In genomic region chr16:21301895-21302291, GRCh38 we compare ENCODE assay signal across 8 cellular contexts.
A peak's percentile ranks its signal among the peaks of the same experiment; 100 is the strongest.
DNase-seq lines count a peak whose midpoint lies in the region; ATAC-seq and TF ChIP-seq lines count a peak whose summit lies in the region.

No MANE protein-coding gene starts in this region.

- H3K27ac Mint-ChIP-seq in stimulated activated memory B cell treated with anti-CD40 and anti-IgM and Interleukin-4, amounts not matched to agents 10 μg/mL and 1 μg/mL and 100 μg/mL, for 72 hours: peak overlapping the region; percentile 93

- no peaks in the 10 kb centered on the region for H3K9me3 ChIP-seq in iPS DF 6.9 (ENCODE audit: control insufficient read depth, insufficient read depth, low read length)

- H3K4me3 ChIP-seq in iPS DF 6.9 (ENCODE audit: low read length): peak overlapping the region; percentile 55; the same call in 1 of the 2 replicates

- no peaks in the 10 kb centered on the region for H3K27me3 Mint-ChIP-seq in stimulated activated memory B cell treated with anti-CD40 and anti-IgM and Interleukin-4, amounts not matched to agents 10 μg/mL and 1 μg/mL and 100 μg/mL, for 72 hours

- peaks cover 31% of the 10 kb centered on the region for H3K4me1 Mint-ChIP-seq in stimulated activated memory B cell treated with anti-CD40 and anti-IgM and Interleukin-4, amounts not matched to agents 10 μg/mL and 1 μg/mL and 100 μg/mL, for 72 hours

- no peaks in the 10 kb centered on the region for H3K9me3 Mint-ChIP-seq in stimulated activated memory B cell treated with anti-CD40 and anti-IgM and Interleukin-4, amounts not matched to agents 10 μg/mL and 1 μg/mL and 100 μg/mL, for 72 hours

- peak overlapping the region; percentile 97 for H3K4me3 Mint-ChIP-seq in stimulated activated memory B cell treated with anti-CD40 and anti-IgM and Interleukin-4, amounts not matched to agents 10 μg/mL and 1 μg/mL and 100 μg/mL, for 72 hours

- H3K27me3 ChIP-seq in iPS DF 6.9 (ENCODE audit: control insufficient read depth, insufficient read depth, low read length): peaks cover 13% of the 10 kb centered on the region; the same call in 1 of the 2 replicates

- DNase-seq in NCI-H1092 treated with DMSO at 0.1 percent for 48 hours (lab: John Stamatoyannopoulos, UW) (peak; percentile 37), NCI-H1092 (lab: John Stamatoyannopoulos, UW) (no peak), iPS DF 6.9 (ENCODE audit: low read depth, low spot score) (no peak)
- no peak for DNase-seq in stimulated activated CD4-positive, alpha-beta T cell treated with anti-CD3 and anti-CD28 coated beads, Interleukin-2, amount 100 ng/mL, for 24 hours

- H3K36me3 Mint-ChIP-seq in stimulated activated memory B cell treated with anti-CD40 and anti-IgM and Interleukin-4, amounts not matched to agents 10 μg/mL and 1 μg/mL and 100 μg/mL, for 72 hours: no peaks in the 10 kb centered on the region

- ATAC-seq in stimulated activated memory B cell treated with anti-CD40 and anti-IgM and Interleukin-4, amounts not matched to agents 10 μg/mL and 1 μg/mL and 100 μg/mL, for 72 hours: no peak
- ATAC-seq in HG02884 (IDR thresholded peaks at IDR 0.05; ENCODE audit: unreplicated experiment) (no peak), GM21367 (IDR thresholded peaks at IDR 0.05; ENCODE audit: unreplicated experiment) (no peak)

- no CpG with 5 or more reads among the region's 17 CpGs for WGBS in iPS DF 6.9 (ENCODE audit: insufficient coverage, insufficient read length)

- no peaks in the 10 kb centered on the region for H3K4me1 ChIP-seq in iPS DF 6.9 (ENCODE audit: control insufficient read depth, insufficient read depth, low read length)

- H3K27ac ChIP-seq in VCaP (peak overlapping the region; percentile 61), iPS DF 6.9 (ENCODE audit: low read length) (no peak overlapping the region)

- TF ChIP-seq CTCF in VCaP (conservative IDR thresholded peaks at IDR 0.05): no peak; the same call in 1 of the 2 replicates

- H3K36me3 ChIP-seq in iPS DF 6.9 (ENCODE audit: control insufficient read depth, insufficient read depth, low read length): no peaks in the 10 kb centered on the region
